In genomic region chr18:31875301-31875700, GRCh38 we compare ENCODE assay signal across 26 cellular contexts.
A peak's percentile ranks its signal among the peaks of the same experiment; 100 is the strongest.
DNase-seq lines count a peak whose midpoint lies in the region; ATAC-seq and TF ChIP-seq lines count a peak whose summit lies in the region.
"Had no signal": no experiment of that assay in that cellular context is flagged by ENCODE, and none has a peak within 500 bp of the region (broad histone marks: within the 10 kb centered on the region; RNA-seq: fewer than 3 reads in every experiment).

No MANE protein-coding gene starts in this region.

- H3K4me2 ChIP-seq in trophoblast cell (ENCODE audit: low read length) (no peak overlapping the region), neural progenitor cell (no peak overlapping the region)
- H3K4me2 ChIP-seq: PC-9 had no signal

- no peak overlapping the region for H2BK120ac ChIP-seq in trophoblast cell (ENCODE audit: insufficient read depth, low read length, poor library complexity)

- H3K27ac ChIP-seq in cardiac muscle cell = peak overlapping the region; percentile 6
- no peak overlapping the region for H3K27ac ChIP-seq in heart left ventricle
- no peak overlapping the region for H3K27ac ChIP-seq in left lung
- no peak overlapping the region for H3K27ac ChIP-seq in trophoblast cell (ENCODE audit: low read depth, low read length)
- no peak overlapping the region for H3K27ac ChIP-seq in neural progenitor cell
- H3K27ac ChIP-seq in lower lobe of right lung = no peak overlapping the region
- H3K27ac ChIP-seq: PC-9, SJCRH30 had no signal

- H2BK5ac ChIP-seq in trophoblast cell (ENCODE audit: low read depth, low read length, poor library complexity) = no peak overlapping the region

- H3K27me3 Mint-ChIP-seq in neural progenitor cell (ENCODE audit: insufficient read depth, low read depth) = peaks cover 2% of the 10 kb centered on the region

- no peak overlapping the region for H3K23ac ChIP-seq in trophoblast cell (ENCODE audit: low read length)

- H3K27me3 ChIP-seq in cardiac muscle cell = no peaks in the 10 kb centered on the region
- H3K27me3 ChIP-seq in heart left ventricle = no peaks in the 10 kb centered on the region
- H3K27me3 ChIP-seq in left lung = no peaks in the 10 kb centered on the region
- H3K27me3 ChIP-seq in trophoblast cell (ENCODE audit: insufficient read depth, low read length) = no peaks in the 10 kb centered on the region
- no peaks in the 10 kb centered on the region for H3K27me3 ChIP-seq in neural progenitor cell
- no peaks in the 10 kb centered on the region for H3K27me3 ChIP-seq in lower lobe of right lung (ENCODE audit: low read depth)
- H3K27me3 ChIP-seq: BE2C, SJCRH30 had no signal

- H2BK12ac ChIP-seq in trophoblast cell (ENCODE audit: low read length) = no peak overlapping the region

- H3K27ac Mint-ChIP-seq in neural progenitor cell = no peak overlapping the region

- no peaks in the 10 kb centered on the region for H3F3A ChIP-seq in neural progenitor cell (ENCODE audit: low read depth)

- H3K36me3 ChIP-seq in cardiac muscle cell = peaks cover 26% of the 10 kb centered on the region
- peaks cover 0 to 95% (median 76%) of the 10 kb centered on the region in 9 donors for H3K36me3 ChIP-seq in heart left ventricle
- H3K36me3 ChIP-seq in left lung = peaks cover 0 to 88% of the 10 kb centered on the region in 2 donors
- peaks cover 13 to 16% of the 10 kb centered on the region in 2 experiments for H3K36me3 ChIP-seq in trophoblast cell (ENCODE audit: control insufficient read depth in 1 of 2, insufficient read depth in 2 of 2, low read length in 2 of 2)
- peaks cover 11% of the 10 kb centered on the region for H3K36me3 ChIP-seq in neural progenitor cell
- peaks cover 85% of the 10 kb centered on the region for H3K36me3 ChIP-seq in lower lobe of right lung
- H3K36me3 ChIP-seq: BE2C, SJCRH30 had no signal

- H3K9me3 Mint-ChIP-seq in neural progenitor cell = peaks cover 12% of the 10 kb centered on the region

- no peak overlapping the region for H2AK5ac ChIP-seq in trophoblast cell (ENCODE audit: low read length)

- H3K79me2 ChIP-seq in trophoblast cell (ENCODE audit: control insufficient read depth, insufficient read depth, low read length, poor library complexity) (no peaks in the 10 kb centered on the region), neural progenitor cell (ENCODE audit: low read depth) (peaks cover 21% of the 10 kb centered on the region)

- no peak overlapping the region for H3K18ac ChIP-seq in trophoblast cell (ENCODE audit: low read length)

- H3K9me3 ChIP-seq in cardiac muscle cell (ENCODE audit: low read depth) = no peaks in the 10 kb centered on the region
- H3K9me3 ChIP-seq in heart left ventricle = peaks cover 0 to 4% (median 0%) of the 10 kb centered on the region in 12 donors
- H3K9me3 ChIP-seq in left lung = peaks cover 0 to under 1% of the 10 kb centered on the region in 2 donors
- peaks cover 3% of the 10 kb centered on the region for H3K9me3 ChIP-seq in trophoblast cell (ENCODE audit: insufficient read depth, low read depth, low read length)
- H3K9me3 ChIP-seq in neural progenitor cell (ENCODE audit: low read depth) = no peaks in the 10 kb centered on the region
- H3K9me3 ChIP-seq in lower lobe of right lung = no peaks in the 10 kb centered on the region
- H3K9me3 ChIP-seq: BE2C, SJCRH30 had no signal

- no peak overlapping the region for H4K91ac ChIP-seq in trophoblast cell (ENCODE audit: low read depth, low read length)

- ATAC-seq in heart left ventricle (no peak), left lung (peak; percentile 31), lower lobe of right lung (no peak)
- ATAC-seq: K562, Right ventricle myocardium inferior had no signal

- H4K20me1 ChIP-seq in neural progenitor cell (ENCODE audit: low read depth) = no peaks in the 10 kb centered on the region

- no peak overlapping the region for H3K14ac ChIP-seq in trophoblast cell (ENCODE audit: low read length)

- H3K4me1 ChIP-seq in cardiac muscle cell (ENCODE audit: low read depth) (no peaks in the 10 kb centered on the region), heart left ventricle (no peaks in the 10 kb centered on the region), left lung (no peaks in the 10 kb centered on the region), trophoblast cell (ENCODE audit: control insufficient read depth in 1 of 2, insufficient read depth in 2 of 2, low read length in 2 of 2) (no peaks in the 10 kb centered on the region), neural progenitor cell (no peaks in the 10 kb centered on the region), lower lobe of right lung (no peaks in the 10 kb centered on the region)
- H3K4me1 ChIP-seq: BE2C, SJCRH30 had no signal

- no peaks in the 10 kb centered on the region for H3K4me1 Mint-ChIP-seq in neural progenitor cell

- H3K4me3 Mint-ChIP-seq in neural progenitor cell = no peak overlapping the region

- intact Hi-C loops in heart left ventricle (cut with DNase I) (no loop called here), left lung (cut with DNase I) (no loop called here), lower lobe of right lung (cut with DNase I) (no loop called here), posterior cingulate gyrus (cut with DNase I) (no loop called here)

- H4K12ac ChIP-seq in trophoblast cell (ENCODE audit: low read depth, low read length) = no peak overlapping the region

- TF ChIP-seq POLR2A in heart left ventricle (IDR thresholded peaks at IDR 0.05) = no peak

- peaks cover 50% of the 10 kb centered on the region for H3K36me3 Mint-ChIP-seq in neural progenitor cell

- 73 to 77% (median 76%) methylated on average over 2 of the region's 2 CpGs for WGBS in heart left ventricle, 4 donors
- WGBS in trophoblast cell (ENCODE audit: extremely low coverage, insufficient coverage, insufficient read length) = no CpG with 5 or more reads among the region's 2 CpGs

- no peak for DNase-seq in cardiac muscle cell (ENCODE audit: low read depth in 1 of 2, low spot score in 1 of 2)
- DNase-seq in heart left ventricle = no peak
- peak in 1 of 2 donors; percentile 17 for DNase-seq in left lung
- no peak for DNase-seq in trophoblast cell
- no peak for DNase-seq in neural progenitor cell (ENCODE audit: low spot score)
- no peak for DNase-seq in lower lobe of right lung
- no peak for DNase-seq in posterior cingulate gyrus
- DNase-seq: 8988T, ACHN, BE2C, Calu3, DMS79 treated with DMSO at 0.1 percent for 48 hours, GF-D8, GOT3, Kasumi-1, MV-4-11, NCI-H1105, NCI-H1436 treated with DMSO at 0.1 percent for 48 hours, NCI-H187 treated with DMSO at 0.1 percent for 48 hours, NCI-H2107, NCI-H524, NCI-H774, PC-9, SJCRH30 had no signal

- H3K4ac ChIP-seq in trophoblast cell (ENCODE audit: low read depth, low read length) = no peak overlapping the region

- no peak overlapping the region for H2AFZ ChIP-seq in trophoblast cell (ENCODE audit: insufficient read depth, low read length, poor library complexity)
- no peak overlapping the region for H2AFZ ChIP-seq in neural progenitor cell (replicated peaks)
- H2AFZ ChIP-seq: PC-9 had no signal

- TF ChIP-seq CTCF in cardiac muscle cell (IDR thresholded peaks at IDR 0.05; ENCODE audit: low read depth, low read length) = no peak
- TF ChIP-seq CTCF in heart left ventricle (IDR thresholded peaks at IDR 0.05) = no peak
- no peak for TF ChIP-seq CTCF in left lung (IDR thresholded peaks at IDR 0.05)
- TF ChIP-seq CTCF in neural progenitor cell (IDR thresholded peaks at IDR 0.05) = no peak
- TF ChIP-seq CTCF in lower lobe of right lung (IDR thresholded peaks at IDR 0.05) = no peak

- H3K4me3 ChIP-seq in cardiac muscle cell (no peak overlapping the region), heart left ventricle (no peak overlapping the region), left lung (no peak overlapping the region), trophoblast cell (ENCODE audit: low read depth, low read length) (peak overlapping the region; percentile 63), neural progenitor cell (no peak overlapping the region), lower lobe of right lung (no peak overlapping the region)
- H3K4me3 ChIP-seq: K562, PC-9, SJCRH30 had no signal

- no peaks in the 10 kb centered on the region for H3K79me1 ChIP-seq in trophoblast cell (ENCODE audit: low read length)

- no peak overlapping the region for H4K8ac ChIP-seq in trophoblast cell (ENCODE audit: low read depth, low read length)

- H3K9ac ChIP-seq in trophoblast cell (ENCODE audit: low read length) (no peak overlapping the region), neural progenitor cell (no peak overlapping the region)
